ENCODE assay signal across 8 cellular contexts in the genomic region with DNA sequence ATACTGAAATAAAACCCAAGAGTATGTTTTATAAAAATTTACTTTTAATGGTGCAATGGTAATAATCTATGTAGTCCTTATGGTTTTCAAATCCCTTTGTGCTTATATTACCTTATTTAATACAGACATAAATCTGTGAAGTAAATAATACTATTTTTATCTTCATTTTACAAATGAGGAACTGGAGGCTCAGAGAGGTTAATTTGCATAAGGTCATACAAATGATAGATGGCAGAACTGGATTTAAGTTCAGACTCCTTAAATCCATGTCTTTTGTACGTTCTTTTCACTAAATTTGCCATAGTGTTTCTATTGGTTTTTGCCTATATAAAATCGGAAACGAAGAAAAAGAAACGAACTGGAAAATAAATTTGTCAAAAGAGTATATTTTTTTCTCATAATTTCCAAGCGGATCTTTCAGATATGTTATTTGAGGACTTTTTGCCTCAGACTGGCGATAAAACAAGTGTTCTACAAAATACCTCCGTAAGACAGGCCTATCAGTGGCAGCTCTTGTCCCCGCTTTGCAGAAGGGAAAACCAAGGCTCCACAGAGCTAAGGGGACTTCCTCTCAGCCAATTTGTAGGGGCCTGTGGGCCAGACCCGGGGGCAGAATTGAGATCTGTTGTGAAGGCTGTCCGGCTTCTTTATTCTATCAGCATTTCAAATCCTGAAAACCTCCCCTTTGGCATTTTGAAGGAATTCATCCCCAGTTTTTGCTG.
DNase-seq lines count a peak whose midpoint lies in the region; FAIRE-seq lines count a peak whose summit lies in the region.
"Had no signal": no experiment of that assay in that cellular context is flagged by ENCODE, and none has a peak within 500 bp of the region (broad histone marks: within the 10 kb centered on the region; RNA-seq: fewer than 3 reads in every experiment).

No MANE protein-coding gene starts in this region.

- FAIRE-seq in GM18507 (lab: Jason Lieb, UNC): peak; percentile 78

- H3K4me1 ChIP-seq in duodenal mucosa (ENCODE audit: control insufficient read depth in 1 of 2, insufficient read depth in 2 of 2, low read length in 2 of 2): peaks cover 21 to 25% of the 10 kb centered on the region in 2 donors
- H3K4me1 ChIP-seq in rectal smooth muscle tissue (ENCODE audit: control insufficient read depth, insufficient read depth, low read length): no peaks in the 10 kb centered on the region

- H3K4me3 ChIP-seq in duodenal mucosa (ENCODE audit: low read depth in 1 of 2, low read length in 2 of 2) (peak overlapping the region; percentile 21 to 71), rectal smooth muscle tissue (ENCODE audit: low read length) (peak overlapping the region; percentile 59)

- H3K27me3 ChIP-seq in duodenal mucosa (ENCODE audit: control insufficient read depth in 1 of 2, insufficient read depth in 2 of 2, low read length in 2 of 2): no peaks in the 10 kb centered on the region
- H3K27me3 ChIP-seq in rectal smooth muscle tissue (ENCODE audit: control insufficient read depth, insufficient read depth, low read length): no peaks in the 10 kb centered on the region
- H3K27me3 ChIP-seq: adrenal gland had no signal

- no peak for DNase-seq in GM18507 (ENCODE audit: extremely low spot score, insufficient read length, low read depth)
- peak; percentile 28 for DNase-seq in MV-4-11 (lab: John Stamatoyannopoulos, UW)
- DNase-seq in NCI-H2171 (lab: John Stamatoyannopoulos, UW): no peak
- no peak for DNase-seq in T-helper 9 cell
- DNase-seq in HCEC 1CT: no peak
- DNase-seq: adrenal gland had no signal

- no peaks in the 10 kb centered on the region for H3K36me3 ChIP-seq in duodenal mucosa (ENCODE audit: control insufficient read depth in 1 of 2, insufficient read depth in 2 of 2, low read length in 2 of 2)
- no peaks in the 10 kb centered on the region for H3K36me3 ChIP-seq in rectal smooth muscle tissue (ENCODE audit: control insufficient read depth, insufficient read depth, low read length)
- H3K36me3 ChIP-seq: adrenal gland had no signal

- H3K9me3 ChIP-seq in duodenal mucosa (ENCODE audit: control insufficient read depth in 1 of 2, low read length in 2 of 2): no peaks in the 10 kb centered on the region
- H3K9me3 ChIP-seq: adrenal gland had no signal

- H3K27ac ChIP-seq in duodenal mucosa (ENCODE audit: low read depth, low read length): no peak overlapping the region
- no peak overlapping the region for H3K27ac ChIP-seq in rectal smooth muscle tissue (ENCODE audit: low read depth, low read length)

- H3K9ac ChIP-seq in duodenal mucosa (ENCODE audit: low read depth in 1 of 2, low read length in 2 of 2) (no peak overlapping the region), rectal smooth muscle tissue (ENCODE audit: low read length) (no peak overlapping the region)
